Comparison of ENCODE assay signal across 26 cellular contexts in genomic region chr2:122743031-122743675, GRCh38.
"Had no signal": no experiment of that assay in that cellular context is flagged by ENCODE, and none has a peak within 500 bp of the region (broad histone marks: within the 10 kb centered on the region; RNA-seq: fewer than 3 reads in every experiment).

No MANE protein-coding gene starts in this region.

- H3K4me1 ChIP-seq: left lung, lower lobe of right lung, sigmoid colon, spleen, suprapubic skin, tibial artery, upper lobe of right lung had no signal

- H3K4me3 ChIP-seq: left lung, lower lobe of right lung, ovary, sigmoid colon, spleen, suprapubic skin, thoracic aorta, tibial artery, upper lobe of right lung had no signal

- H3K27ac ChIP-seq: left lung, lower lobe of right lung, ovary, sigmoid colon, spleen, suprapubic skin, thoracic aorta, tibial artery, upper lobe of right lung had no signal

- ATAC-seq: left colon; left lung; lower lobe of right lung; natural killer cell; right cardiac atrium; stimulated activated effector memory CD8-positive, alpha-beta T cell treated with anti-CD3 and anti-CD28 coated beads, Interleukin-12 subunit alpha, Interleukin-12 subunit beta, amount 100 ng/mL, for 72 hours; upper lobe of right lung had no signal

- H3K27me3 ChIP-seq: left lung, ovary, sigmoid colon, spleen, suprapubic skin, tibial artery, upper lobe of right lung had no signal

- H3K36me3 ChIP-seq: left lung, lower lobe of right lung, ovary, sigmoid colon, spleen, suprapubic skin, thoracic aorta, tibial artery, upper lobe of right lung had no signal

- FAIRE-seq: keratinocyte, small intestine, urothelium cell line had no signal

- DNase-seq: hippocampal formation; kidney glomerular epithelial cell; left colon; left lung; lower lobe of right lung; mammary epithelial cell; mesenchymal stem cell; naive B cell; natural killer cell; nephron progenitor cell; ovary; retina; right cardiac atrium; sigmoid colon; small intestine; spleen; stimulated activated CD4-positive, alpha-beta T cell treated with anti-CD3 and anti-CD28 coated beads, Interleukin-4, amount 100 ng/mL, for 24 hours; stimulated activated naive CD4-positive, alpha-beta T cell; tibial artery; trophoblast cell; upper lobe of right lung had no signal

- H3K9me3 ChIP-seq: left lung, lower lobe of right lung, sigmoid colon, spleen, suprapubic skin, thoracic aorta, tibial artery, upper lobe of right lung had no signal
